9 cellular contexts compared by ENCODE assay signal in genomic region chr9:133048595-133048994, GRCh38. TPM values are rescaled to one million over a fixed set of nuclear protein-coding genes. Genes with fewer than 3 reads are reported as not detected.
DNase-seq lines count a peak whose midpoint lies in the region; ATAC-seq and TF ChIP-seq lines count a peak whose summit lies in the region.
"Had no signal": no experiment of that assay in that cellular context is flagged by ENCODE, and none has a peak within 500 bp of the region (broad histone marks: within the 10 kb centered on the region; RNA-seq: fewer than 3 reads in every experiment).

No MANE protein-coding gene starts in this region.

- H3K27me3 Mint-ChIP-seq in T-helper 17 cell = no peaks in the 10 kb centered on the region
- H3K27me3 Mint-ChIP-seq: activated naive CD8-positive, alpha-beta T cell had no signal

- H3K4me1 Mint-ChIP-seq in T-helper 17 cell = peaks cover 3% of the 10 kb centered on the region

- peaks cover 11% of the 10 kb centered on the region for H3K36me3 Mint-ChIP-seq in T-helper 17 cell (ENCODE audit: low read depth)

- H3K9me3 ChIP-seq in T-helper 17 cell (ENCODE audit: control insufficient read depth, low read length, poor library complexity, severe bottlenecking) = no peaks in the 10 kb centered on the region

- H3K4me3 ChIP-seq in GM12875 (ENCODE audit: low read depth, low read length) = no peak overlapping the region

- no peak overlapping the region for H3K27ac Mint-ChIP-seq in T-helper 17 cell
- H3K27ac Mint-ChIP-seq: activated naive CD8-positive, alpha-beta T cell had no signal

- DNase-seq in AG09319 (ENCODE audit: extremely low read depth, low read depth) (no peak), T-helper 17 cell (no peak), germinal center (ENCODE audit: low spot score) (peak; percentile 41), superior temporal gyrus (ENCODE audit: extremely low spot score) (peak; percentile 51), ureter (ENCODE audit: low spot score) (no peak), SIG-M5 treated with dmso at 0.1 percent for 504 hours (lab: John Stamatoyannopoulos, UW; ENCODE audit: unreplicated experiment) (no peak)

- H3K4me3 Mint-ChIP-seq in T-helper 17 cell = no peak overlapping the region
- H3K4me3 Mint-ChIP-seq: activated naive CD8-positive, alpha-beta T cell had no signal

- peak; percentile 49 for TF ChIP-seq CTCF in AG09319 (IDR thresholded peaks at IDR 0.05; ENCODE audit: low read depth, low read length)
- TF ChIP-seq CTCF in GM12875 (IDR thresholded peaks at IDR 0.05; ENCODE audit: borderline replicate concordance, insufficient read depth, low read depth, low read length) = peak; percentile 38; the same call in 1 of the 2 replicates

- ATAC-seq in T-helper 17 cell (peak; percentile 64), GM18861 (IDR thresholded peaks at IDR 0.05; ENCODE audit: unreplicated experiment) (no peak)

RNA-seq across cellular contexts. Expression of gene CEL, which starts 13.2 kb away (rescaled TPM):
- total RNA-seq in T-helper 17 cell = under 1 TPM in 1 of 2 donors, not detected in 1; 0.42 TPM
- total RNA-seq in ureter = 3.0 TPM

RNA-seq across cellular contexts. Expression of gene GTF3C5, which starts 17.8 kb away (rescaled TPM):
- total RNA-seq in T-helper 17 cell (10 to 100 TPM; 38.9 to 46.6 TPM), ureter (60.7 TPM)

Comparison
In these comparisons a context has a peak if more than half of its experiments do, and no peak if none do; other contexts are left out.
1. DNase-seq: peak in germinal center (single experiment) and superior temporal gyrus (single experiment); none in AG09319 (single experiment), T-helper 17 cell (0 of 3), ureter (single experiment) and SIG-M5 treated with dmso at 0.1 percent for 504 hours (single experiment).